In the genomic region with DNA sequence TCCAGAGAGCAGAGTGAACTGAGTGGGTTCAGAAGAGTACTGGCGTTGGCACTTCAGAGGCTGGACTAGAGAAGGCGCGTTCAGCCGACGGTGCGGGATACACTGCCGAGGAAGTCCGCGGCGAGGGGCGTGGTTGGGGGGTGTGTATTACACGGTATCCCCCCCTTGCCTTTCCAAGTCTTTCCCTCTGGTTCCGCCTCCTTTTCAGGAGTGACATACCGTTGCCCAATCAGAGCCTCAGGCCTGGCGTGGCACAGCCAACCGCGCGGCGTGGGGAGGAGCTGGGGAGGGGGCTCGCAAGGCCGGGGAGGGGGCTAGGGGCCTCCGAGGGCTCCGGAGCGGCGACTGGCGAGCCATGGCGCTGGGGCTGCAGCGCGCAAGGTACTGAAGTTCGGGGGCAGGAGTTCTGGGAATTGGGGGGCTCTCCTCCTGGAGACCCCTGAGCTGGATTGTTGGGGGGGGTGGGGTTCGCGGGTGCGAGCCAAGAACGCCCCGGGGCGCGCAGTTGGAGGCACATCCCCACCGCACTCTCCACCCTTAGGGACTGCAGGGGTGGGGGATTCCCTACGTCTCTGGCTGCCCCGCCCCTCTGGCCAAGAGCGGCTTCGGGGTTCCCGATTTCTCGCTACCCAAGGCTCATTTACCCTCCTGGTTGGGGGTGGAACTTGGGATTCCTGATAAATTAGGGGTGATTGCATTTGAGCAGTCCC, we compare ENCODE assay signal across 8 cellular contexts. TPM values are rescaled to one million over a fixed set of nuclear protein-coding genes. Genes with fewer than 3 reads are reported as not detected.
A peak's percentile ranks its signal among the peaks of the same experiment; 100 is the strongest.
DNase-seq lines count a peak whose midpoint lies in the region; ATAC-seq, FAIRE-seq and TF ChIP-seq lines count a peak whose summit lies in the region.

A gene (plus strand): TSS at position 321 of the 710 bp plus-strand sequence. CDS start 35 bp downstream, at position 356.

- H3K4me3 ChIP-seq in A549 = no peak within 1 kb of the TSS
- no peak within 1 kb of the TSS for H3K4me3 ChIP-seq in CD8-positive, alpha-beta T cell (ENCODE audit: low read depth, low read length)

- TF ChIP-seq EP300 in A549 (IDR thresholded peaks at IDR 0.05) = no peak

- no peak for TF ChIP-seq RAD21 in A549 (conservative IDR thresholded peaks at IDR 0.05 in 1 of 2, IDR thresholded peaks at IDR 0.05 in 1 of 2)

- H3K9me3 Mint-ChIP-seq in nephron = no peaks in the 10 kb centered on the region
- no peaks in the 10 kb centered on the region for H3K9me3 Mint-ChIP-seq in activated T-cell treated with anti-CD3 and anti-CD28 coated beads, Interleukin-2, amount 50 U/mL, for 4 hours
- no peaks in the 10 kb centered on the region for H3K9me3 Mint-ChIP-seq in CD8-positive, alpha-beta T cell

- peak within 1 kb of the TSS; percentile 91 for H3K4me3 Mint-ChIP-seq in nephron
- H3K4me3 Mint-ChIP-seq in activated T-cell treated with anti-CD3 and anti-CD28 coated beads, Interleukin-2, amount 50 U/mL, for 4 hours = no peak within 1 kb of the TSS
- H3K4me3 Mint-ChIP-seq in CD8-positive, alpha-beta T cell = no peak within 1 kb of the TSS

- peaks cover 40% of the 10 kb centered on the region for H3K4me1 Mint-ChIP-seq in nephron
- H3K4me1 Mint-ChIP-seq in activated T-cell treated with anti-CD3 and anti-CD28 coated beads, Interleukin-2, amount 50 U/mL, for 4 hours (ENCODE audit: low read depth) = no peaks in the 10 kb centered on the region
- H3K4me1 Mint-ChIP-seq in CD8-positive, alpha-beta T cell (ENCODE audit: low read depth) = no peaks in the 10 kb centered on the region

- TF ChIP-seq POLR2A in A549 (IDR thresholded peaks at IDR 0.05; ENCODE audit: low read length) = no peak

- H3K27ac Mint-ChIP-seq in nephron = peak within 1 kb of the TSS; percentile 74 to 97 (median 95)
- no peak within 1 kb of the TSS for H3K27ac Mint-ChIP-seq in CD8-positive, alpha-beta T cell

- H3K36me3 Mint-ChIP-seq in nephron (ENCODE audit: low read depth) = no peaks in the 10 kb centered on the region
- no peaks in the 10 kb centered on the region for H3K36me3 Mint-ChIP-seq in activated T-cell treated with anti-CD3 and anti-CD28 coated beads, Interleukin-2, amount 50 U/mL, for 4 hours (ENCODE audit: insufficient read depth)
- H3K36me3 Mint-ChIP-seq in CD8-positive, alpha-beta T cell = no peaks in the 10 kb centered on the region

- no peak for FAIRE-seq in A549 (lab: Jason Lieb, UNC)

- peaks cover 14% of the 10 kb centered on the region for H3K27me3 ChIP-seq in CD8-positive, alpha-beta T cell (ENCODE audit: insufficient read depth, low read length)

- POLR2A ChIA-PET in A549 (lab: Yijun Ruan, JAX) = no interaction called here
- POLR2A ChIA-PET in CD8-positive, alpha-beta T cell (lab: Charles Lee) = no interaction called here

- intact Hi-C loops in CD8-positive, alpha-beta T cell (cut with DNase I, micrococcal nuclease) = no loop called here

- DNase-seq in A549 (ENCODE audit: low read depth in 1 of 2, low spot score in 1 of 2) (no peak), NCI-H510A (lab: John Stamatoyannopoulos, UW) (peak; percentile 80), fibroblast of the conjunctiva (ENCODE audit: low read depth) (peak; percentile 58), NOMO-1 treated with dmso at 0.1 percent for 144 hours (lab: John Stamatoyannopoulos, UW; ENCODE audit: unreplicated experiment) (no peak)
- no peak for DNase-seq in activated T-cell treated with anti-CD3 and anti-CD28 coated beads, Interleukin-2, amount 50 U/mL, for 4 hours
- no peak for DNase-seq in CD8-positive, alpha-beta T cell

- H3K27me3 Mint-ChIP-seq in nephron (ENCODE audit: low read depth) = peaks cover 11% of the 10 kb centered on the region
- peaks cover 37% of the 10 kb centered on the region for H3K27me3 Mint-ChIP-seq in activated T-cell treated with anti-CD3 and anti-CD28 coated beads, Interleukin-2, amount 50 U/mL, for 4 hours (ENCODE audit: low read depth)
- H3K27me3 Mint-ChIP-seq in CD8-positive, alpha-beta T cell (ENCODE audit: low read depth) = peaks cover 25% of the 10 kb centered on the region

- H3K9me3 ChIP-seq in A549 = no peaks in the 10 kb centered on the region
- H3K9me3 ChIP-seq in CD8-positive, alpha-beta T cell (ENCODE audit: low read length) = no peaks in the 10 kb centered on the region

- no peak for TF ChIP-seq CTCF in A549 (IDR thresholded peaks at IDR 0.05)
- TF ChIP-seq CTCF in nephron (IDR thresholded peaks at IDR 0.05; ENCODE audit: unreplicated experiment in 3 of 3) = no peak
- no peak for TF ChIP-seq CTCF in CD8-positive, alpha-beta T cell (IDR thresholded peaks at IDR 0.05)

- H3K36me3 ChIP-seq in CD8-positive, alpha-beta T cell (ENCODE audit: insufficient read depth, low read length) = no peaks in the 10 kb centered on the region

- H3K27ac ChIP-seq in A549 = peak within 1 kb of the TSS; percentile 65 to 76; a peak in 3 of 6 replicates
- H3K27ac ChIP-seq in CD8-positive, alpha-beta T cell (ENCODE audit: low read depth, low read length) = no peak within 1 kb of the TSS

- ATAC-seq in A549 (no peak), GM19351 (IDR thresholded peaks at IDR 0.05; ENCODE audit: unreplicated experiment) (no peak)
- no peak for ATAC-seq in activated T-cell treated with anti-CD3 and anti-CD28 coated beads, Interleukin-2, amount 50 U/mL, for 4 hours
- ATAC-seq in CD8-positive, alpha-beta T cell = no peak

- peaks cover 34% of the 10 kb centered on the region for H3K4me1 ChIP-seq in A549
- H3K4me1 ChIP-seq in CD8-positive, alpha-beta T cell (ENCODE audit: insufficient read depth, low read length) = no peaks in the 10 kb centered on the region

- H3K4me2 ChIP-seq in A549 = no peak within 1 kb of the TSS

- CTCF ChIA-PET in A549 (lab: Yijun Ruan, JAX) = interaction anchor here (0.6 to 5.9 kb wide), 7 partner anchors 16 to 280 kb away, joined by 3 to 62 read pairs (median 3); no protein-coding TSS in a partner anchor
- CTCF ChIA-PET in CD8-positive, alpha-beta T cell (lab: Charles Lee) = interaction anchor here (1.0 kb wide), 1 partner anchor 11 kb away, joined by 3 read pairs; no protein-coding TSS in a partner anchor

- WGBS in A549 (ENCODE audit: missing lambda C conversion rate) = 68% methylated on average over 39 of the region's 44 CpGs

TF ChIP-seq in A549, 52 proteins besides CTCF, POLR2A, EP300 and RAD21:
- TF ChIP-seq HOXB13 (CRISPR knock-in tag; IDR thresholded peaks at IDR 0.05; ENCODE audit: low read depth) = no peak
- no peak for TF ChIP-seq HOXA7 (CRISPR knock-in tag; IDR thresholded peaks at IDR 0.05)
- TF ChIP-seq CHD2 (IDR thresholded peaks at IDR 0.05; ENCODE audit: low read length, partially characterized antibody) = no peak
- TF ChIP-seq TFCP2L1 (CRISPR knock-in tag; IDR thresholded peaks at IDR 0.05) = no peak
- TF ChIP-seq FOSL2 (IDR thresholded peaks at IDR 0.05) = no peak
- no peak for TF ChIP-seq FOSL2 (CRISPR knock-in tag; IDR thresholded peaks at IDR 0.05)
- TF ChIP-seq MAFK (IDR thresholded peaks at IDR 0.05; ENCODE audit: partially characterized antibody) = no peak
- TF ChIP-seq TP53 (CRISPR knock-in tag; IDR thresholded peaks at IDR 0.05) = no peak
- TF ChIP-seq HEYL (CRISPR knock-in tag; IDR thresholded peaks at IDR 0.05) = no peak
- no peak for TF ChIP-seq JUNB (IDR thresholded peaks at IDR 0.05)
- no peak for TF ChIP-seq ZNF302 (CRISPR knock-in tag; IDR thresholded peaks at IDR 0.05)
- no peak for TF ChIP-seq KDM1A (IDR thresholded peaks at IDR 0.05; ENCODE audit: low read depth)
- no peak for TF ChIP-seq ESRRA (IDR thresholded peaks at IDR 0.05; ENCODE audit: borderline replicate concordance, low read length)
- TF ChIP-seq POLR2AphosphoS2 (conservative IDR thresholded peaks at IDR 0.05; ENCODE audit: low read length) = no peak
- TF ChIP-seq, protein P1, sequence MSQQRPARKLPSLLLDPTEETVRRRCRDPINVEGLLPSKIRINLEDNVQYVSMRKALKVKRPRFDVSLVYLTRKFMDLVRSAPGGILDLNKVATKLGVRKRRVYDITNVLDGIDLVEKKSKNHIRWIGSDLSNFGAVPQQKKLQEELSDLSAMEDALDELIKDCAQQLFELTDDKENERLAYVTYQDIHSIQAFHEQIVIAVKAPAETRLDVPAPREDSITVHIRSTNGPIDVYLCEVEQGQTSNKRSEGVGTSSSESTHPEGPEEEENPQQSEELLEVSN (IDR thresholded peaks at IDR 0.05; ENCODE audit: borderline replicate concordance, low read depth) = no peak
- no peak for TF ChIP-seq RCOR1 (IDR thresholded peaks at IDR 0.05; ENCODE audit: low read depth, low read length)
- TF ChIP-seq CEBPB (IDR thresholded peaks at IDR 0.05) = no peak
- no peak for TF ChIP-seq HDAC2 (IDR thresholded peaks at IDR 0.05)
TF ChIP-seq in A549: peak in this region for 0.

RNA-seq across cellular contexts. Expression of the gene that starts here (rescaled TPM):
- polyA plus RNA-seq in A549 (2011; rRNA removed) = not detected in 2 replicates
- under 0.01 and 0.01 TPM in 2 replicates for polyA plus RNA-seq in A549 (2012; cell fraction: cytosol; rRNA removed)
- polyA plus RNA-seq in A549 (2012; cell fraction: nucleus; rRNA removed) = not detected in 2 replicates
- not detected in 3 replicates for polyA plus RNA-seq in A549 (2017; fragmentation: RNase III; extraction: RNeasy Plus Mini Kit Qiagen cat#74134 plus additional on column Dnase treatment)
- polyA minus RNA-seq in A549 (2011; rRNA and poly(A)+ RNA removed) = 0.08 TPM in 1 of 2 replicates, not detected in the other
- under 1 TPM in 1 of 3 donors, not detected in 2; 0.54 TPM for total RNA-seq in activated T-cell treated with anti-CD3 and anti-CD28 coated beads, Interleukin-2, amount 50 U/mL, for 4 hours
- total RNA-seq in CD8-positive, alpha-beta T cell = not detected

Comparison
In these comparisons a context has a peak if more than half of its experiments do, and no peak if none do; other contexts are left out.
1. DNase-seq: peak in NCI-H510A (single experiment) and fibroblast of the conjunctiva (single experiment); none in A549 (0 of 2), activated T-cell treated with anti-CD3 and anti-CD28 coated beads, Interleukin-2, amount 50 U/mL, for 4 hours (single experiment), CD8-positive, alpha-beta T cell (0 of 7) and NOMO-1 treated with dmso at 0.1 percent for 144 hours (single experiment).
2. H3K4me3 Mint-ChIP-seq: peak in nephron (3 of 3); none in activated T-cell treated with anti-CD3 and anti-CD28 coated beads, Interleukin-2, amount 50 U/mL, for 4 hours (single experiment) and CD8-positive, alpha-beta T cell (single experiment).